Comparison of ENCODE assay signal across 21 cellular contexts in genomic region chr9:134670851-134671281, GRCh38. TPM values are rescaled to one million over a fixed set of nuclear protein-coding genes. Genes with fewer than 3 reads are reported as not detected.
A peak's percentile ranks its signal among the peaks of the same experiment; 100 is the strongest.
DNase-seq lines count a peak whose midpoint lies in the region; ATAC-seq and TF ChIP-seq lines count a peak whose summit lies in the region.
"Had no signal": no experiment of that assay in that cellular context is flagged by ENCODE, and none has a peak within 500 bp of the region (broad histone marks: within the 10 kb centered on the region; RNA-seq: fewer than 3 reads in every experiment).

No MANE protein-coding gene starts in this region.

- no peak for ATAC-seq in GM19455 (IDR thresholded peaks at IDR 0.05; ENCODE audit: unreplicated experiment)
- no peak for ATAC-seq in GM19452 (IDR thresholded peaks at IDR 0.05; ENCODE audit: unreplicated experiment)
- ATAC-seq in GM21825 (IDR thresholded peaks at IDR 0.05; ENCODE audit: unreplicated experiment) = no peak
- ATAC-seq: activated CD8-positive, alpha-beta T cell treated with anti-CD3 and anti-CD28 coated beads for 36 hours; activated naive CD4-positive, alpha-beta T cell treated with anti-CD3 and anti-CD28 coated beads, Interleukin-2, amount 50 U/mL, for 72 hours; activated T-cell treated with anti-CD3 and anti-CD28 coated beads, Interleukin-2, amount 50 U/mL, for 4 hours; body of pancreas; GM23338; stimulated activated memory B cell treated with anti-CD40 and anti-IgM and Interleukin-4, amounts not matched to agents 10 μg/mL and 1 μg/mL and 100 μg/mL, for 72 hours had no signal

- H3K36me3 ChIP-seq in hepatocyte (replicated peaks; ENCODE audit: insufficient read depth, low read depth) (no peaks in the 10 kb centered on the region), vagina (no peaks in the 10 kb centered on the region)
- H3K36me3 ChIP-seq: BE2C had no signal

- DNase-seq in activated naive CD4-positive, alpha-beta T cell treated with anti-CD3 and anti-CD28 coated beads, Interleukin-2, amount 50 U/mL, for 16 hours = peak; percentile 1
- no peak for DNase-seq in activated naive CD4-positive, alpha-beta T cell treated with anti-CD3 and anti-CD28 coated beads for 36 hours
- DNase-seq in hepatocyte (ENCODE audit: low spot score) (no peak), osteocyte (ENCODE audit: extremely low spot score, unreplicated experiment) (no peak), vagina (ENCODE audit: extremely low spot score in 2 of 2) (no peak)
- DNase-seq: 8988T; activated CD8-positive, alpha-beta T cell treated with anti-CD3 and anti-CD28 coated beads for 36 hours; activated T-cell treated with anti-CD3 and anti-CD28 coated beads, Interleukin-2, amount 50 U/mL, for 4 hours; BE2C; body of pancreas; NCI-H1417 treated with DMSO at 0.1 percent for 48 hours; NCI-H526 had no signal

- intact Hi-C loops in activated naive CD4-positive, alpha-beta T cell treated with anti-CD3 and anti-CD28 coated beads for 36 hours (cut with micrococcal nuclease) = no loop called here
- intact Hi-C loops in vagina (cut with DNase I) = no loop called here

- H3K9me2 ChIP-seq in hepatocyte (replicated peaks; ENCODE audit: insufficient read depth) = no peaks in the 10 kb centered on the region

- no peaks in the 10 kb centered on the region for H3K36me3 Mint-ChIP-seq in activated naive CD4-positive, alpha-beta T cell treated with anti-CD3 and anti-CD28 coated beads for 36 hours (ENCODE audit: low read depth)
- peaks cover 44% of the 10 kb centered on the region for H3K36me3 Mint-ChIP-seq in osteocyte (ENCODE audit: unreplicated experiment)
- H3K36me3 Mint-ChIP-seq: activated naive CD4-positive, alpha-beta T cell treated with anti-CD3 and anti-CD28 coated beads, Interleukin-2, amount 50 U/mL, for 72 hours; memory B cell; stimulated activated memory B cell treated with anti-CD40 and anti-IgM and Interleukin-4, amounts not matched to agents 10 μg/mL and 1 μg/mL and 100 μg/mL, for 72 hours had no signal

- no peak overlapping the region for H3K4me3 ChIP-seq in hepatocyte
- peak overlapping the region in 1 of 2 donors; percentile 7 for H3K4me3 ChIP-seq in vagina
- H3K4me3 ChIP-seq: body of pancreas, coronary artery, GM23338 had no signal

- H3K27me3 ChIP-seq in hepatocyte (no peaks in the 10 kb centered on the region), vagina (no peaks in the 10 kb centered on the region)
- H3K27me3 ChIP-seq: BE2C, body of pancreas had no signal

- peaks cover 23% of the 10 kb centered on the region for H3K4me1 ChIP-seq in hepatocyte (ENCODE audit: insufficient read depth)
- H3K4me1 ChIP-seq in vagina = peaks cover 63% of the 10 kb centered on the region
- H3K4me1 ChIP-seq: BE2C, body of pancreas had no signal

- H3K9me3 ChIP-seq in hepatocyte (ENCODE audit: low read depth) (no peaks in the 10 kb centered on the region), vagina (no peaks in the 10 kb centered on the region)
- H3K9me3 ChIP-seq: BE2C, body of pancreas had no signal

- H3K4me2 ChIP-seq in hepatocyte = peak overlapping the region; percentile 32
- H3K4me2 ChIP-seq: GM23338 had no signal

- no peak overlapping the region for H3K27ac Mint-ChIP-seq in activated naive CD4-positive, alpha-beta T cell treated with anti-CD3 and anti-CD28 coated beads for 36 hours
- H3K27ac Mint-ChIP-seq in osteocyte (ENCODE audit: unreplicated experiment) = peak overlapping the region; percentile 88
- H3K27ac Mint-ChIP-seq: activated CD8-positive, alpha-beta T cell treated with anti-CD3 and anti-CD28 coated beads for 36 hours; activated naive CD4-positive, alpha-beta T cell treated with anti-CD3 and anti-CD28 coated beads, Interleukin-2, amount 50 U/mL, for 72 hours; GM23338; memory B cell; stimulated activated memory B cell treated with anti-CD40 and anti-IgM and Interleukin-4, amounts not matched to agents 10 μg/mL and 1 μg/mL and 100 μg/mL, for 72 hours had no signal

- H3K79me2 ChIP-seq in hepatocyte = peaks cover 92% of the 10 kb centered on the region

- no peak overlapping the region for H2AFZ ChIP-seq in hepatocyte
- H2AFZ ChIP-seq: GM23338 had no signal

- no peak for TF ChIP-seq CTCF in hepatocyte (IDR thresholded peaks at IDR 0.05; ENCODE audit: poor library complexity)
- no peak for TF ChIP-seq CTCF in osteocyte (IDR thresholded peaks at IDR 0.05)
- TF ChIP-seq CTCF in vagina (IDR thresholded peaks at IDR 0.05) = no peak

- CTCF ChIA-PET in activated naive CD4-positive, alpha-beta T cell treated with anti-CD3 and anti-CD28 coated beads for 36 hours (lab: Charles Lee) = interaction anchor here (0.8 to 1.4 kb wide), 2 partner anchors 10 to 27 kb away, joined by 3 to 4 read pairs; no protein-coding TSS in a partner anchor

- no peak overlapping the region for H3K4me3 Mint-ChIP-seq in activated naive CD4-positive, alpha-beta T cell treated with anti-CD3 and anti-CD28 coated beads for 36 hours
- peak overlapping the region; percentile 46 for H3K4me3 Mint-ChIP-seq in osteocyte (ENCODE audit: unreplicated experiment)
- H3K4me3 Mint-ChIP-seq: activated CD8-positive, alpha-beta T cell treated with anti-CD3 and anti-CD28 coated beads for 36 hours; activated T-cell treated with anti-CD3 and anti-CD28 coated beads, Interleukin-2, amount 50 U/mL, for 4 hours; GM23338; memory B cell; neural crest cell; stimulated activated memory B cell treated with anti-CD40 and anti-IgM and Interleukin-4, amounts not matched to agents 10 μg/mL and 1 μg/mL and 100 μg/mL, for 72 hours had no signal

- no peaks in the 10 kb centered on the region for H3K4me1 Mint-ChIP-seq in activated naive CD4-positive, alpha-beta T cell treated with anti-CD3 and anti-CD28 coated beads for 36 hours (ENCODE audit: low read depth)
- H3K4me1 Mint-ChIP-seq in osteocyte (ENCODE audit: unreplicated experiment) = peaks cover 90% of the 10 kb centered on the region
- H3K4me1 Mint-ChIP-seq: stimulated activated memory B cell treated with anti-CD40 and anti-IgM and Interleukin-4, amounts not matched to agents 10 μg/mL and 1 μg/mL and 100 μg/mL, for 72 hours had no signal

- H3K27ac ChIP-seq in hepatocyte = peak overlapping the region; percentile 74
- peak overlapping the region; percentile 77 for H3K27ac ChIP-seq in vagina
- H3K27ac ChIP-seq: body of pancreas had no signal

- TF ChIP-seq POLR2A in vagina (IDR thresholded peaks at IDR 0.05) = no peak

- H3K27me3 Mint-ChIP-seq in activated naive CD4-positive, alpha-beta T cell treated with anti-CD3 and anti-CD28 coated beads for 36 hours (ENCODE audit: low read depth) = peaks cover 5% of the 10 kb centered on the region
- H3K27me3 Mint-ChIP-seq in osteocyte (ENCODE audit: unreplicated experiment) = no peaks in the 10 kb centered on the region

- 87% methylated on average over 11 of the region's 11 CpGs for WGBS in hepatocyte (ENCODE audit: low lambda C conversion rate, missing lambda C conversion rate)

- H3K9me3 Mint-ChIP-seq in activated naive CD4-positive, alpha-beta T cell treated with anti-CD3 and anti-CD28 coated beads for 36 hours = peaks cover 4% of the 10 kb centered on the region
- H3K9me3 Mint-ChIP-seq in osteocyte (ENCODE audit: unreplicated experiment) = peaks cover 3% of the 10 kb centered on the region
- H3K9me3 Mint-ChIP-seq: GM23338 had no signal

- peaks cover 89% of the 10 kb centered on the region for H4K20me1 ChIP-seq in hepatocyte (ENCODE audit: insufficient read depth, poor library complexity, severe bottlenecking)

RNA-seq across cellular contexts. Expression of gene COL5A1, which starts 29.3 kb away (rescaled TPM):
- under 1 TPM in 1 of 2 experiments, not detected in 1; 0.10 TPM for total RNA-seq in activated naive CD4-positive, alpha-beta T cell treated with anti-CD3 and anti-CD28 coated beads for 36 hours
- total RNA-seq in hepatocyte = 163 and 342 TPM in 2 replicates
- 347 and 371 TPM in 2 replicates for polyA plus RNA-seq in hepatocyte
- 1,552 and 1,672 TPM in 2 replicates for total RNA-seq in osteocyte
- 36.6 TPM for total RNA-seq in vagina

Comparison
In these comparisons a context has a peak if more than half of its experiments do, and no peak if none do; other contexts are left out.
1. RNA of gene COL5A1, which starts 29.3 kb away (total RNA-seq): 1,552 to 1,672 TPM in osteocyte, 163 to 342 TPM in hepatocyte and 36.6 TPM in vagina (single experiment); 0.10 TPM in activated naive CD4-positive, alpha-beta T cell treated with anti-CD3 and anti-CD28 coated beads for 36 hours; every median in the first group is over 10 times any median in the second.